ENCODE assay signal across 1 cellular context in the genomic region with DNA sequence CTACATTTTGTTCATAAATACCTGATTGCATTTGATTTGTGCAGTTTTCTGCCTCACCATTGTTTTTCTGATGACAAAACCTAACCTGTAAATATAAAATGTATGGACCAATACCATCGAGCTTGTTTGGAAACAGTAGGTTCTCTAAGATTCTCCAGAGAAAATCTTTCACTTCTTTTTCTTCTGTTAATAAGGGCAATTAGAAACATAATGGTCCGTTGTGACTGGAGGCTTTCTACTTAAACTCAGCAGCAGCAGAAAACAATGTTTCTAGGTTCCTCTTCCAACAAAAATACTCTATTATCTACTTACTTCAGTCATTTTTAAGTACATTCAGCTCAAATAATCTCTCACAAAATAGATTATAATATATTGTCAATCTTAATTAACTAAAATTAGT.
TF ChIP-seq lines count a peak whose summit lies in the region.

No MANE protein-coding gene starts in this region.

TF ChIP-seq in GM23338, 12 proteins besides CTCF, POLR2A, EP300 and RAD21 (continued from another document):
- TF ChIP-seq, protein P1, sequence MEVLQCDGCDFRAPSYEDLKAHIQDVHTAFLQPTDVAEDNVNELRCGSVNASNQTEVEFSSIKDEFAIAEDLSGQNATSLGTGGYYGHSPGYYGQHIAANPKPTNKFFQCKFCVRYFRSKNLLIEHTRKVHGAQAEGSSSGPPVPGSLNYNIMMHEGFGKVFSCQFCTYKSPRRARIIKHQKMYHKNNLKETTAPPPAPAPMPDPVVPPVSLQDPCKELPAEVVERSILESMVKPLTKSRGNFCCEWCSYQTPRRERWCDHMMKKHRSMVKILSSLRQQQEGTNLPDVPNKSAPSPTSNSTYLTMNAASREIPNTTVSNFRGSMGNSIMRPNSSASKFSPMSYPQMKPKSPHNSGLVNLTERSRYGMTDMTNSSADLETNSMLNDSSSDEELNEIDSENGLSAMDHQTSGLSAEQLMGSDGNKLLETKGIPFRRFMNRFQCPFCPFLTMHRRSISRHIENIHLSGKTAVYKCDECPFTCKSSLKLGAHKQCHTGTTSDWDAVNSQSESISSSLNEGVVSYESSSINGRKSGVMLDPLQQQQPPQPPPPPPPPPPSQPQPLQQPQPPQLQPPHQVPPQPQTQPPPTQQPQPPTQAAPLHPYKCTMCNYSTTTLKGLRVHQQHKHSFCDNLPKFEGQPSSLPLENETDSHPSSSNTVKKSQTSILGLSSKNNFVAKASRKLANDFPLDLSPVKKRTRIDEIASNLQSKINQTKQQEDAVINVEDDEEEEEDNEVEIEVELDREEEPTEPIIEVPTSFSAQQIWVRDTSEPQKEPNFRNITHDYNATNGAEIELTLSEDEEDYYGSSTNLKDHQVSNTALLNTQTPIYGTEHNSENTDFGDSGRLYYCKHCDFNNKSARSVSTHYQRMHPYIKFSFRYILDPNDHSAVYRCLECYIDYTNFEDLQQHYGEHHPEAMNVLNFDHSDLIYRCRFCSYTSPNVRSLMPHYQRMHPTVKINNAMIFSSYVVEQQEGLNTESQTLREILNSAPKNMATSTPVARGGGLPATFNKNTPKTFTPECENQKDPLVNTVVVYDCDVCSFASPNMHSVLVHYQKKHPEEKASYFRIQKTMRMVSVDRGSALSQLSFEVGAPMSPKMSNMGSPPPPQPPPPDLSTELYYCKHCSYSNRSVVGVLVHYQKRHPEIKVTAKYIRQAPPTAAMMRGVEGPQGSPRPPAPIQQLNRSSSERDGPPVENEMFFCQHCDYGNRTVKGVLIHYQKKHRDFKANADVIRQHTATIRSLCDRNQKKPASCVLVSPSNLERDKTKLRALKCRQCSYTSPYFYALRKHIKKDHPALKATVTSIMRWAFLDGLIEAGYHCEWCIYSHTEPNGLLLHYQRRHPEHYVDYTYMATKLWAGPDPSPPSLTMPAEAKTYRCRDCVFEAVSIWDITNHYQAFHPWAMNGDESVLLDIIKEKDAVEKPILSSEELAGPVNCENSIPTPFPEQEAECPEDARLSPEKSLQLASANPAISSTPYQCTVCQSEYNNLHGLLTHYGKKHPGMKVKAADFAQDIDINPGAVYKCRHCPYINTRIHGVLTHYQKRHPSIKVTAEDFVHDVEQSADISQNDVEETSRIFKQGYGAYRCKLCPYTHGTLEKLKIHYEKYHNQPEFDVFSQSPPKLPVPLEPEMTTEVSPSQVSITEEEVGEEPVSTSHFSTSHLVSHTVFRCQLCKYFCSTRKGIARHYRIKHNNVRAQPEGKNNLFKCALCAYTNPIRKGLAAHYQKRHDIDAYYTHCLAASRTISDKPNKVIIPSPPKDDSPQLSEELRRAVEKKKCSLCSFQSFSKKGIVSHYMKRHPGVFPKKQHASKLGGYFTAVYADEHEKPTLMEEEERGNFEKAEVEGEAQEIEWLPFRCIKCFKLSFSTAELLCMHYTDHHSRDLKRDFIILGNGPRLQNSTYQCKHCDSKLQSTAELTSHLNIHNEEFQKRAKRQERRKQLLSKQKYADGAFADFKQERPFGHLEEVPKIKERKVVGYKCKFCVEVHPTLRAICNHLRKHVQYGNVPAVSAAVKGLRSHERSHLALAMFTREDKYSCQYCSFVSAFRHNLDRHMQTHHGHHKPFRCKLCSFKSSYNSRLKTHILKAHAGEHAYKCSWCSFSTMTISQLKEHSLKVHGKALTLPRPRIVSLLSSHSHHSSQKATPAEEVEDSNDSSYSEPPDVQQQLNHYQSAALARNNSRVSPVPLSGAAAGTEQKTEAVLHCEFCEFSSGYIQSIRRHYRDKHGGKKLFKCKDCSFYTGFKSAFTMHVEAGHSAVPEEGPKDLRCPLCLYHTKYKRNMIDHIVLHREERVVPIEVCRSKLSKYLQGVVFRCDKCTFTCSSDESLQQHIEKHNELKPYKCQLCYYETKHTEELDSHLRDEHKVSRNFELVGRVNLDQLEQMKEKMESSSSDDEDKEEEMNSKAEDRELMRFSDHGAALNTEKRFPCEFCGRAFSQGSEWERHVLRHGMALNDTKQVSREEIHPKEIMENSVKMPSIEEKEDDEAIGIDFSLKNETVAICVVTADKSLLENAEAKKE (CRISPR knock-in tag; IDR thresholded peaks at IDR 0.05): no peak
